Comparison of ENCODE assay signal across 28 cellular contexts in the genomic region with DNA sequence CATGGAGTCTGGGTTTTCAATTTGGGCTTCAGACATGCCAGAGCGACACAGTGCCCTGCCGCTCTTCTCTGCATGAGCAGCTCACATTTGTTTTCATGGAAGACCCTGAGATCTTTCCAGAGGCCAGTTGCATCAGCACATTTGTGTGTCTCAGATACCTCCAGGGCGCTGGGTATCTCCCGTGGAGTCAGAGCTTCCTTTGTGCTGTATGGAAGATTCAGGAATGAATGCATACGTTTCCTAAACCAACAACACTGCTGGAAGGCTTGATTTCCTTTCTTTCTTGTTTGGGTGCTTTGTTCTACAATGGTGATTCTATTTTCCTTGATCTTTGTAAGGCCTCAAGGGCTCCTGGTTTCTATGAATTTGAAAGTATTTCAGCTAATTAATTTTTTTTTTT.
"Had no signal": no experiment of that assay in that cellular context is flagged by ENCODE, and none has a peak within 500 bp of the region (broad histone marks: within the 10 kb centered on the region; RNA-seq: fewer than 3 reads in every experiment).

No MANE protein-coding gene starts in this region.

- H3K36me3 Mint-ChIP-seq: activated naive CD4-positive, alpha-beta T cell treated with anti-CD3 and anti-CD28 coated beads, Interleukin-2, amount 10 ng/mL, durations not matched to agents 7 days and 5 days; activated naive CD4-positive, alpha-beta T cell treated with anti-CD3 and anti-CD28 coated beads, Interleukin-2, amount 50 U/mL, for 72 hours; activated naive CD8-positive, alpha-beta T cell treated with anti-CD3 and anti-CD28 coated beads, Interleukin-2, amount 10 ng/mL, durations not matched to agents 7 days and 5 days; brain had no signal

- H3K36me3 ChIP-seq: ascending aorta, breast epithelium, cardiac muscle cell, colonic mucosa, esophagus squamous epithelium, gastroesophageal sphincter, heart right ventricle had no signal

- H3K4me1 Mint-ChIP-seq: activated CD4-positive, alpha-beta memory T cell treated with anti-CD3 and anti-CD28 coated beads, Interleukin-2, amount 10 ng/mL, durations not matched to agents 7 days and 5 days; activated CD4-positive, alpha-beta T cell treated with anti-CD3 and anti-CD28 coated beads, Interleukin-2, amount 10 ng/mL, durations not matched to agents 7 days and 5 days; activated naive CD4-positive, alpha-beta T cell treated with anti-CD3 and anti-CD28 coated beads, Interleukin-2, amount 10 ng/mL, durations not matched to agents 7 days and 5 days; activated naive CD8-positive, alpha-beta T cell treated with anti-CD3 and anti-CD28 coated beads, Interleukin-2, amount 10 ng/mL, durations not matched to agents 7 days and 5 days had no signal

- H3K9me3 Mint-ChIP-seq: activated CD4-positive, alpha-beta T cell treated with anti-CD3 and anti-CD28 coated beads, Interleukin-2, amount 10 ng/mL, durations not matched to agents 7 days and 5 days; activated naive CD4-positive, alpha-beta T cell treated with anti-CD3 and anti-CD28 coated beads, Interleukin-2, amount 50 U/mL, for 72 hours; activated naive CD8-positive, alpha-beta T cell treated with anti-CD3 and anti-CD28 coated beads, Interleukin-2, amount 10 ng/mL, durations not matched to agents 7 days and 5 days; activated T-cell treated with anti-CD3 and anti-CD28 coated beads, Interleukin-2, amount 50 U/mL, for 24 hours had no signal

- H3K4me1 ChIP-seq: ascending aorta, breast epithelium, colonic mucosa, gastroesophageal sphincter had no signal

- H3K4me3 Mint-ChIP-seq: activated CD4-positive, alpha-beta memory T cell treated with anti-CD3 and anti-CD28 coated beads, Interleukin-2, amount 10 ng/mL, durations not matched to agents 7 days and 5 days; activated CD4-positive, alpha-beta T cell treated with anti-CD3 and anti-CD28 coated beads, Interleukin-2, amount 10 ng/mL, durations not matched to agents 7 days and 5 days; activated naive CD4-positive, alpha-beta T cell treated with anti-CD3 and anti-CD28 coated beads, Interleukin-2, amount 10 ng/mL, durations not matched to agents 7 days and 5 days; activated naive CD8-positive, alpha-beta T cell treated with anti-CD3 and anti-CD28 coated beads, Interleukin-2, amount 10 ng/mL, durations not matched to agents 7 days and 5 days; activated T-cell treated with anti-CD3 and anti-CD28 coated beads, Interleukin-2, amount 50 U/mL, for 24 hours; activated T-cell treated with anti-CD3 and anti-CD28 coated beads, Interleukin-2, amount 50 U/mL, for 72 hours; brain had no signal

- H3K9me3 ChIP-seq: ascending aorta, breast epithelium, colonic mucosa, esophagus squamous epithelium, gastroesophageal sphincter, heart right ventricle had no signal

- H3K27ac Mint-ChIP-seq: activated CD4-positive, alpha-beta memory T cell treated with anti-CD3 and anti-CD28 coated beads, Interleukin-2, amount 10 ng/mL, durations not matched to agents 7 days and 5 days; activated CD4-positive, alpha-beta T cell treated with anti-CD3 and anti-CD28 coated beads, Interleukin-2, amount 10 ng/mL, durations not matched to agents 7 days and 5 days; activated naive CD4-positive, alpha-beta T cell treated with anti-CD3 and anti-CD28 coated beads, Interleukin-2, amount 10 ng/mL, durations not matched to agents 7 days and 5 days; activated naive CD4-positive, alpha-beta T cell treated with anti-CD3 and anti-CD28 coated beads, Interleukin-2, amount 50 U/mL, for 72 hours; activated naive CD8-positive, alpha-beta T cell treated with anti-CD3 and anti-CD28 coated beads, Interleukin-2, amount 10 ng/mL, durations not matched to agents 7 days and 5 days; activated T-cell treated with anti-CD3 and anti-CD28 coated beads, Interleukin-2, amount 50 U/mL, for 24 hours; activated T-cell treated with anti-CD3 and anti-CD28 coated beads, Interleukin-2, amount 50 U/mL, for 72 hours; brain had no signal

- DNase-seq: activated CD4-positive, alpha-beta memory T cell treated with anti-CD3 and anti-CD28 coated beads, Interleukin-2, amount 10 ng/mL, durations not matched to agents 7 days and 5 days; activated CD4-positive, alpha-beta T cell treated with anti-CD3 and anti-CD28 coated beads for 1 hour; activated CD4-positive, alpha-beta T cell treated with anti-CD3 and anti-CD28 coated beads for 4 hours; activated CD4-positive, alpha-beta T cell treated with anti-CD3 and anti-CD28 coated beads, Interleukin-2, amount 10 ng/mL, durations not matched to agents 7 days and 5 days; activated CD4-positive, alpha-beta T cell treated with anti-CD3 and anti-CD28 coated beads, Interleukin-2, amount 50 U/mL, for 4 hours; activated CD8-positive, alpha-beta memory T cell treated with anti-CD3 and anti-CD28 coated beads, Interleukin-2, amount 50 U/mL, for 48 hours; activated gamma-delta T cell; activated naive CD4-positive, alpha-beta T cell; activated naive CD4-positive, alpha-beta T cell treated with anti-CD3 and anti-CD28 coated beads, Interleukin-2, amount 10 ng/mL, durations not matched to agents 7 days and 5 days; activated naive CD8-positive, alpha-beta T cell treated with anti-CD3 and anti-CD28 coated beads, Interleukin-2, amount 10 ng/mL, durations not matched to agents 7 days and 5 days; activated T-cell treated with anti-CD3 and anti-CD28 coated beads for 4 hours; activated T-cell treated with anti-CD3 and anti-CD28 coated beads, Interleukin-2, amount 50 U/mL, for 24 hours; activated T-cell treated with anti-CD3 and anti-CD28 coated beads, Interleukin-2, amount 50 U/mL, for 72 hours; central memory CD4-positive, alpha-beta T cell; cerebellar nuclear complex; colonic mucosa; effector CD8-positive, alpha-beta T cell; esophagus squamous epithelium; foreskin melanocyte; heart right ventricle; T-helper 2 cell had no signal

- H3K4me3 ChIP-seq: ascending aorta, breast epithelium, cardiac muscle cell, colonic mucosa, esophagus squamous epithelium, gastroesophageal sphincter, heart right ventricle had no signal

- H3K27ac ChIP-seq: ascending aorta, breast epithelium, cardiac muscle cell, colonic mucosa, epithelial cell of prostate, esophagus squamous epithelium, gastroesophageal sphincter, heart right ventricle had no signal

- H3K27me3 Mint-ChIP-seq: activated CD4-positive, alpha-beta memory T cell treated with anti-CD3 and anti-CD28 coated beads, Interleukin-2, amount 10 ng/mL, durations not matched to agents 7 days and 5 days; activated CD4-positive, alpha-beta T cell treated with anti-CD3 and anti-CD28 coated beads, Interleukin-2, amount 10 ng/mL, durations not matched to agents 7 days and 5 days; activated naive CD4-positive, alpha-beta T cell treated with anti-CD3 and anti-CD28 coated beads, Interleukin-2, amount 10 ng/mL, durations not matched to agents 7 days and 5 days; activated naive CD8-positive, alpha-beta T cell treated with anti-CD3 and anti-CD28 coated beads, Interleukin-2, amount 10 ng/mL, durations not matched to agents 7 days and 5 days; brain had no signal

- ATAC-seq: activated naive CD4-positive, alpha-beta T cell treated with anti-CD3 and anti-CD28 coated beads, Interleukin-2, amount 50 U/mL, for 72 hours; activated T-cell treated with anti-CD3 and anti-CD28 coated beads, Interleukin-2, amount 50 U/mL, for 72 hours; gastroesophageal sphincter; heart right ventricle had no signal

- H3K27me3 ChIP-seq: ascending aorta, breast epithelium, cardiac muscle cell, colonic mucosa, esophagus squamous epithelium, gastroesophageal sphincter, heart right ventricle had no signal
